Comparison of ENCODE assay signal across 16 cellular contexts in the genomic region with DNA sequence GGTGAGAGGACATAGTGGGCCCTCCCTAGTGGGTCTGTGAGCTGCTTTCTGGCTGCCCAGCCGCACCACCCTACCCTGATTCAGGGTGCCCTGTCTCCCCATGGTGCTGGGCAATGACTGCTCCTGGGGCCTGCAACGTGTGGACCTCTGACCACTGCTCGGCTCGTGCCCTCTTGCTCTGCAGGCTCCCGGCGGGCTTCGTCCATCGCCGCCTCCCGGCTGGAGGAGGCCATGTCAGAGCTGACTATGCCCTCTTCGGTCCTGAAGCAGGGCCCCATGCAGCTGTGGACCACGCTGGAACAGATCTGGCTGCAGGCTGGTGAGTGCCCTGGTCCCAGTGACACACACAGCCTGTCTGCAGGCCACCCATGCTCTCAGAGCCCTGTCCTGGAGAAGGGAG.
A peak's percentile ranks its signal among the peaks of the same experiment; 100 is the strongest.
DNase-seq lines count a peak whose midpoint lies in the region; TF ChIP-seq lines count a peak whose summit lies in the region.
"Had no signal": no experiment of that assay in that cellular context is flagged by ENCODE, and none has a peak within 500 bp of the region (broad histone marks: within the 10 kb centered on the region; RNA-seq: fewer than 3 reads in every experiment).

No MANE protein-coding gene starts in this region.

- no peak overlapping the region for H3K4me3 Mint-ChIP-seq in CD14-positive monocyte
- no peak overlapping the region for H3K4me3 Mint-ChIP-seq in dendritic cell treated with granulocyte-macrophage colony-stimulating factor and Interleukin-4, amounts not matched to agents 40 ng/mL and 50 ng/mL, for 4 days
- H3K4me3 Mint-ChIP-seq: CD4-positive, alpha-beta memory T cell had no signal

- peak overlapping the region; percentile 45 for H3K18ac ChIP-seq in neuronal stem cell (ENCODE audit: low read length)

- no peak for TF ChIP-seq CTCF in CD14-positive monocyte (IDR thresholded peaks at IDR 0.05)

- no peak overlapping the region for H3K14ac ChIP-seq in neuronal stem cell (ENCODE audit: low read length)

- no peak overlapping the region for H3K4ac ChIP-seq in neuronal stem cell (ENCODE audit: low read length)

- intact Hi-C loops in CD14-positive monocyte (cut with micrococcal nuclease): no loop called here
- intact Hi-C loops in dendritic cell treated with granulocyte-macrophage colony-stimulating factor and Interleukin-4, amounts not matched to agents 40 ng/mL and 50 ng/mL, for 4 days (cut with micrococcal nuclease): no loop called here

- no CpG with 5 or more reads among the region's 12 CpGs for WGBS in neuronal stem cell (ENCODE audit: extremely low coverage in 2 of 2, insufficient read length in 2 of 2, insufficient replicate concordance in 1 of 2), 2 donors

- no peak overlapping the region for H2AFZ ChIP-seq in neuronal stem cell (ENCODE audit: low read length)

- H2BK5ac ChIP-seq in neuronal stem cell (ENCODE audit: low read length): no peak overlapping the region

- H2AK5ac ChIP-seq in neuronal stem cell (ENCODE audit: low read depth, low read length): peak overlapping the region; percentile 51

- H3K27ac Mint-ChIP-seq in CD14-positive monocyte: peak overlapping the region in 4 of 7 donors; percentile 37 to 85 (median 62)
- H3K27ac Mint-ChIP-seq in dendritic cell treated with granulocyte-macrophage colony-stimulating factor and Interleukin-4, amounts not matched to agents 40 ng/mL and 50 ng/mL, for 4 days: peak overlapping the region; percentile 93
- H3K27ac Mint-ChIP-seq: CD4-positive, alpha-beta memory T cell had no signal

- H3K4me3 ChIP-seq in neuronal stem cell (ENCODE audit: low read length in 2 of 2): no peak overlapping the region
- H3K4me3 ChIP-seq in skeletal muscle tissue (ENCODE audit: low read length in 3 of 3): peak overlapping the region in 1 of 3 donors; percentile 6
- H3K4me3 ChIP-seq: HAP-1 had no signal

- DNase-seq in CD14-positive monocyte (ENCODE audit: low spot score) (no peak), neuronal stem cell (ENCODE audit: low spot score) (no peak), NCI-H146 (lab: John Stamatoyannopoulos, UW) (no peak), NCI-H2081 (lab: John Stamatoyannopoulos, UW) (no peak), SIG-M5 treated with dmso at 0.1 percent for 504 hours (lab: John Stamatoyannopoulos, UW; ENCODE audit: unreplicated experiment) (no peak), midbrain (lab: John Stamatoyannopoulos, UW) (no peak)
- DNase-seq: ACHN; C1 segment of cervical spinal cord; CD4-positive, alpha-beta memory T cell; DND-41; GDM1; IMR-90 had no signal

- no peak overlapping the region for H2BK12ac ChIP-seq in neuronal stem cell (ENCODE audit: low read length)

- H3K36me3 ChIP-seq in neuronal stem cell (replicated peaks in 1 of 2; ENCODE audit: control insufficient read depth in 2 of 2, insufficient read depth in 2 of 2, low read length in 2 of 2): peaks cover 9 to 16% of the 10 kb centered on the region in 2 donors
- peaks cover 14 to 17% (median 14%) of the 10 kb centered on the region in 3 donors for H3K36me3 ChIP-seq in skeletal muscle tissue (ENCODE audit: control insufficient read depth in 3 of 3, insufficient read depth in 3 of 3, low read length in 3 of 3)
- H3K36me3 ChIP-seq: HAP-1 had no signal

- peaks cover 87 to 95% of the 10 kb centered on the region in 2 donors for H3K36me3 Mint-ChIP-seq in CD14-positive monocyte
- peaks cover 100% of the 10 kb centered on the region for H3K36me3 Mint-ChIP-seq in dendritic cell treated with granulocyte-macrophage colony-stimulating factor and Interleukin-4, amounts not matched to agents 40 ng/mL and 50 ng/mL, for 4 days (ENCODE audit: low read depth)

- H2BK15ac ChIP-seq in neuronal stem cell (ENCODE audit: low read length): no peak overlapping the region

- no peak overlapping the region for H2BK120ac ChIP-seq in neuronal stem cell (ENCODE audit: low read depth, low read length)

- H4K8ac ChIP-seq in neuronal stem cell (ENCODE audit: low read depth, low read length): peak overlapping the region; percentile 88

- H3K4me2 ChIP-seq in neuronal stem cell (ENCODE audit: insufficient read depth, low read length, poor library complexity, severe bottlenecking): no peak overlapping the region

- H3K9ac ChIP-seq in neuronal stem cell (ENCODE audit: low read depth, low read length, poor library complexity) (peak overlapping the region; percentile 26), skeletal muscle tissue (ENCODE audit: low read depth in 1 of 3, low read length in 3 of 3) (peak overlapping the region in 2 of 3 donors; percentile 66 to 69)

- H3K27ac ChIP-seq in neuronal stem cell (replicated peaks; ENCODE audit: low read length) (no peak overlapping the region), skeletal muscle tissue (ENCODE audit: low read depth, low read length) (peak overlapping the region; percentile 84)
- H3K27ac ChIP-seq: HL-60 had no signal

- H3K27me3 ChIP-seq in neuronal stem cell (ENCODE audit: control insufficient read depth in 3 of 3, insufficient read depth in 3 of 3, low read depth in 1 of 3, low read length in 3 of 3) (no peaks in the 10 kb centered on the region), skeletal muscle tissue (ENCODE audit: control insufficient read depth in 3 of 3, insufficient read depth in 3 of 3, low read length in 3 of 3) (no peaks in the 10 kb centered on the region)

- H3K27me3 Mint-ChIP-seq in CD14-positive monocyte (ENCODE audit: low read depth in 3 of 3): peaks cover 0 to 2% (median 0%) of the 10 kb centered on the region in 3 donors
- H3K27me3 Mint-ChIP-seq in dendritic cell treated with granulocyte-macrophage colony-stimulating factor and Interleukin-4, amounts not matched to agents 40 ng/mL and 50 ng/mL, for 4 days: no peaks in the 10 kb centered on the region
- H3K27me3 Mint-ChIP-seq: CD4-positive, alpha-beta memory T cell had no signal

- H3K4me1 ChIP-seq in neuronal stem cell (ENCODE audit: control insufficient read depth in 2 of 2, insufficient read depth in 1 of 2, low read depth in 1 of 2, low read length in 2 of 2) (peaks cover 7 to 8% of the 10 kb centered on the region in 2 donors), skeletal muscle tissue (ENCODE audit: control insufficient read depth in 3 of 3, insufficient read depth in 3 of 3, low read length in 3 of 3) (peaks cover 77 to 95% (median 86%) of the 10 kb centered on the region in 3 donors)
- H3K4me1 ChIP-seq: HAP-1 had no signal

- H3K9me3 Mint-ChIP-seq in CD14-positive monocyte: no peaks in the 10 kb centered on the region
- H3K9me3 Mint-ChIP-seq in dendritic cell treated with granulocyte-macrophage colony-stimulating factor and Interleukin-4, amounts not matched to agents 40 ng/mL and 50 ng/mL, for 4 days: no peaks in the 10 kb centered on the region
- H3K9me3 Mint-ChIP-seq: CD4-positive, alpha-beta memory T cell had no signal

- H3K23ac ChIP-seq in neuronal stem cell (ENCODE audit: low read depth, low read length, poor library complexity): peak overlapping the region; percentile 58

- no peaks in the 10 kb centered on the region for H3K9me3 ChIP-seq in neuronal stem cell (replicated peaks in 1 of 2; ENCODE audit: control insufficient read depth in 2 of 2, insufficient read depth in 1 of 2, low read depth in 1 of 2, low read length in 2 of 2)
- H3K9me3 ChIP-seq in skeletal muscle tissue (ENCODE audit: control insufficient read depth in 3 of 3, low read length in 3 of 3): no peaks in the 10 kb centered on the region
- H3K9me3 ChIP-seq: HAP-1 had no signal

- no peak overlapping the region for H4K91ac ChIP-seq in neuronal stem cell (ENCODE audit: low read depth, low read length, poor library complexity)

- peaks cover 29% of the 10 kb centered on the region for H3K4me1 Mint-ChIP-seq in CD14-positive monocyte
- H3K4me1 Mint-ChIP-seq in dendritic cell treated with granulocyte-macrophage colony-stimulating factor and Interleukin-4, amounts not matched to agents 40 ng/mL and 50 ng/mL, for 4 days (ENCODE audit: low read depth): peaks cover 85% of the 10 kb centered on the region

- no peaks in the 10 kb centered on the region for H3K79me1 ChIP-seq in neuronal stem cell (ENCODE audit: low read depth, low read length)
